In genomic region chr18:11323359-11323819, GRCh38 we compare ENCODE assay signal across 1 cellular context.
TF ChIP-seq lines count a peak whose summit lies in the region.

No MANE protein-coding gene starts in this region.

TF ChIP-seq in IMR-90, 13 proteins besides CTCF, POLR2A, EP300 and RAD21 (continued from another document):
- TF ChIP-seq, protein P1, sequence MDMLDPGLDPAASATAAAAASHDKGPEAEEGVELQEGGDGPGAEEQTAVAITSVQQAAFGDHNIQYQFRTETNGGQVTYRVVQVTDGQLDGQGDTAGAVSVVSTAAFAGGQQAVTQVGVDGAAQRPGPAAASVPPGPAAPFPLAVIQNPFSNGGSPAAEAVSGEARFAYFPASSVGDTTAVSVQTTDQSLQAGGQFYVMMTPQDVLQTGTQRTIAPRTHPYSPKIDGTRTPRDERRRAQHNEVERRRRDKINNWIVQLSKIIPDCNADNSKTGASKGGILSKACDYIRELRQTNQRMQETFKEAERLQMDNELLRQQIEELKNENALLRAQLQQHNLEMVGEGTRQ (IDR thresholded peaks at IDR 0.05; ENCODE audit: low read depth, low read length): peak; percentile 78
- TF ChIP-seq BHLHE40 (IDR thresholded peaks at IDR 0.05; ENCODE audit: low read depth, low read length) (peak; percentile 2; the same call in 1 of the 2 replicates), CEBPB (IDR thresholded peaks at IDR 0.05; ENCODE audit: low read depth, low read length) (no peak), MXI1 (IDR thresholded peaks at IDR 0.05; ENCODE audit: borderline replicate concordance, low read depth, low read length) (no peak), ELK1 (IDR thresholded peaks at IDR 0.05; ENCODE audit: borderline replicate concordance, low read depth, low read length) (no peak), FOS (IDR thresholded peaks at IDR 0.05; ENCODE audit: low read depth, low read length) (peak; percentile 58), NFE2L2 (IDR thresholded peaks at IDR 0.05; ENCODE audit: low read depth, low read length) (no peak), SMC3 (IDR thresholded peaks at IDR 0.05; ENCODE audit: low read depth, low read length) (no peak)
